ENCODE assay signal across 19 cellular contexts in genomic region chr16:49051626-49052025, GRCh38.
"Had no signal": no experiment of that assay in that cellular context is flagged by ENCODE, and none has a peak within 500 bp of the region (broad histone marks: within the 10 kb centered on the region; RNA-seq: fewer than 3 reads in every experiment).

No MANE protein-coding gene starts in this region.

- H3K27ac Mint-ChIP-seq: IgD-negative memory B cell, T-cell had no signal

- H3K27ac ChIP-seq: HL-60, KMS-11 had no signal

- H3K4me3 ChIP-seq: K562 had no signal

- H3K9me3 ChIP-seq: SK-N-SH had no signal

- ATAC-seq: K562, T-cell had no signal

- H3K4me3 Mint-ChIP-seq: IgD-negative memory B cell, T-cell had no signal

- DNase-seq: Kasumi-1, MV-4-11, NCI-H1048, NCI-H1436 treated with DMSO at 0.1 percent for 48 hours, NCI-H187, NCI-H2029, NCI-H2081 treated with DMSO at 0.1 percent for 48 hours, NCI-H2227 treated with DMSO at 0.1 percent for 48 hours, NCI-H526 treated with DMSO at 0.1 percent for 48 hours, NCI-H774, RPMI8226, SHP77, SK-N-SH, SW 1271, T-cell had no signal

- H3K4me1 Mint-ChIP-seq: IgD-negative memory B cell, T-cell had no signal

- H3K36me3 Mint-ChIP-seq: IgD-negative memory B cell, T-cell had no signal
